9 cellular contexts compared by ENCODE assay signal in genomic region chr15:65305144-65305758, GRCh38. TPM values are rescaled to one million over a fixed set of nuclear protein-coding genes. Genes with fewer than 3 reads are reported as not detected.
DNase-seq lines count a peak whose midpoint lies in the region; ATAC-seq, FAIRE-seq and TF ChIP-seq lines count a peak whose summit lies in the region.
"Had no signal": no experiment of that assay in that cellular context is flagged by ENCODE, and none has a peak within 500 bp of the region (broad histone marks: within the 10 kb centered on the region; RNA-seq: fewer than 3 reads in every experiment).

No MANE protein-coding gene starts in this region.

- peak; percentile 43 for DNase-seq in AG08395 (ENCODE audit: low spot score)
- no peak for DNase-seq in kidney
- no peak for DNase-seq in testis
- DNase-seq in UCSD-AML1 (lab: John Stamatoyannopoulos, UW; ENCODE audit: unreplicated experiment) = no peak
- no peak for DNase-seq in NCI-H1694 treated with DMSO at 0.1 percent for 48 hours (lab: John Stamatoyannopoulos, UW)

- peaks cover 20% of the 10 kb centered on the region for H3K36me3 Mint-ChIP-seq in activated T-helper 17 cell treated with anti-CD3 and anti-CD28 coated beads, Interleukin-2, amount 50 U/mL, for 72 hours (ENCODE audit: low read depth)

- intact Hi-C loops in kidney (cut with DNase I) = no loop called here
- intact Hi-C loops in testis (cut with DNase I; ENCODE audit: low total_unique reads) = no loop called here

- H3K27ac Mint-ChIP-seq in activated T-helper 17 cell treated with anti-CD3 and anti-CD28 coated beads, Interleukin-2, amount 50 U/mL, for 72 hours = peak overlapping the region; percentile 100

- no peaks in the 10 kb centered on the region for H3K27me3 Mint-ChIP-seq in activated T-helper 17 cell treated with anti-CD3 and anti-CD28 coated beads, Interleukin-2, amount 50 U/mL, for 72 hours

- no peaks in the 10 kb centered on the region for H3K9me3 Mint-ChIP-seq in activated T-helper 17 cell treated with anti-CD3 and anti-CD28 coated beads, Interleukin-2, amount 50 U/mL, for 72 hours

- ATAC-seq in activated T-helper 17 cell treated with anti-CD3 and anti-CD28 coated beads, Interleukin-2, amount 50 U/mL, for 72 hours (replicated peaks) = no peak
- no peak for ATAC-seq in HG02973 (IDR thresholded peaks at IDR 0.05; ENCODE audit: unreplicated experiment)

- H3K36me3 ChIP-seq in HEK293 (ENCODE audit: control insufficient read depth in 2 of 2, insufficient read depth in 1 of 2, low read length in 2 of 2) (no peaks in the 10 kb centered on the region), kidney (ENCODE audit: control insufficient read depth in 1 of 2, insufficient read depth in 2 of 2, low read length in 2 of 2) (no peaks in the 10 kb centered on the region), testis (ENCODE audit: low read depth, missing control alignments) (no peaks in the 10 kb centered on the region)

- peak overlapping the region; percentile 20 for H3K4me3 ChIP-seq in HEK293 (ENCODE audit: low read depth, low read length)
- peak overlapping the region; percentile 80 to 87 for H3K4me3 ChIP-seq in kidney (ENCODE audit: low read length in 2 of 2)
- peak overlapping the region in 1 of 2 donors; percentile 67 for H3K4me3 ChIP-seq in testis

- FAIRE-seq in kidney (lab: Jason Lieb, UNC) = no peak

- POLR2A ChIA-PET in HEK293 (lab: Yijun Ruan, JAX) = interaction anchor here (0.6 to 2.9 kb wide), 40 partner anchors 8 to 564 kb away, joined by 3 to 73 read pairs (median 5); partner anchors contain the start of genes CLPX, DENND4A, HACD3 and IGDCC3

- no peak for TF ChIP-seq POLR2A in testis (IDR thresholded peaks at IDR 0.05)

- H3K4me1 ChIP-seq in HEK293 (ENCODE audit: control insufficient read depth, insufficient read depth, low read length) (peaks cover 8% of the 10 kb centered on the region; the same call in 1 of the 2 replicates), kidney (ENCODE audit: control insufficient read depth in 1 of 2, insufficient read depth in 1 of 2, low read depth in 1 of 2, low read length in 2 of 2) (peaks cover 0 to 4% of the 10 kb centered on the region in 2 donors), testis (peaks cover 16% of the 10 kb centered on the region)

- CTCF ChIA-PET in HEK293 (lab: Yijun Ruan, JAX) = interaction anchor here (0.6 to 1.7 kb wide), 9 partner anchors 13 to 445 kb away, joined by 3 to 8 read pairs (median 5); partner anchors contain the start of gene PARP16

- H3K27ac ChIP-seq in HEK293 (ENCODE audit: extremely low read depth, low read depth, low read length) (peak overlapping the region; percentile 47), kidney (ENCODE audit: low read depth in 2 of 2, low read length in 2 of 2) (peak overlapping the region; percentile 76 to 90), testis (peak overlapping the region; percentile 84)

- H3K27me3 ChIP-seq in testis = no peaks in the 10 kb centered on the region

- H3K9me3 ChIP-seq in HEK293 (ENCODE audit: control insufficient read depth, insufficient read depth, low read depth, low read length) (no peaks in the 10 kb centered on the region), kidney (ENCODE audit: control insufficient read depth in 1 of 2, low read length in 2 of 2) (no peaks in the 10 kb centered on the region), testis (no peaks in the 10 kb centered on the region)

- H3K4me1 Mint-ChIP-seq in activated T-helper 17 cell treated with anti-CD3 and anti-CD28 coated beads, Interleukin-2, amount 50 U/mL, for 72 hours = peaks cover 13% of the 10 kb centered on the region

- peak overlapping the region; percentile 93 for H3K4me3 Mint-ChIP-seq in activated T-helper 17 cell treated with anti-CD3 and anti-CD28 coated beads, Interleukin-2, amount 50 U/mL, for 72 hours

- peak overlapping the region; percentile 77 to 79 for H3K9ac ChIP-seq in kidney (ENCODE audit: low read length in 2 of 2)

- WGBS in testis, 2 donors = 45 to 46% methylated on average over 14 of the region's 14 CpGs

- TF ChIP-seq CTCF in HEK293 (tag by site-specific recombination; IDR thresholded peaks at IDR 0.05) = 0 out of 2 replicates have a peak, but pooled peaks have one; percentile 12
- TF ChIP-seq CTCF in kidney (IDR thresholded peaks at IDR 0.05; ENCODE audit: borderline replicate concordance, extremely low read depth, insufficient read depth) = no peak
- TF ChIP-seq CTCF in testis (IDR thresholded peaks at IDR 0.05) = no peak

TF ChIP-seq in HEK293, 187 proteins besides CTCF, POLR2A, EP300 and RAD21 (continues in another document):
- TF ChIP-seq, protein P1, sequence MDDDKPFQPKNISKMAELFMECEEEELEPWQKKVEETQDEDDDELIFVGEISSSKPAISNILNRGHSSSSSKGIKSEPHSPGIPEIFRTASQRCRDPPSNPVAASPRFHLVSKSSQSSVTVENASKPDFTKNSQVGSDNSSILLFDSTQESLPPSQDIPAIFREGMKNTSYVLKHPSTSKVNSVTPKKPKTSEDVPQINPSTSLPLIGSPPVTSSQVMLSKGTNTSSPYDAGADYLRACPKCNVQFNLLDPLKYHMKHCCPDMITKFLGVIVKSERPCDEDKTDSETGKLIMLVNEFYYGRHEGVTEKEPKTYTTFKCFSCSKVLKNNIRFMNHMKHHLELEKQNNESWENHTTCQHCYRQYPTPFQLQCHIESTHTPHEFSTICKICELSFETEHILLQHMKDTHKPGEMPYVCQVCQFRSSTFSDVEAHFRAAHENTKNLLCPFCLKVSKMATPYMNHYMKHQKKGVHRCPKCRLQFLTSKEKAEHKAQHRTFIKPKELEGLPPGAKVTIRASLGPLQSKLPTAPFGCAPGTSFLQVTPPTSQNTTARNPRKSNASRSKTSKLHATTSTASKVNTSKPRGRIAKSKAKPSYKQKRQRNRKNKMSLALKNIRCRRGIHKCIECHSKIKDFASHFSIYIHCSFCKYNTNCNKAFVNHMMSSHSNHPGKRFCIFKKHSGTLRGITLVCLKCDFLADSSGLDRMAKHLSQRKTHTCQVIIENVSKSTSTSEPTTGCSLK (tag by site-specific recombination; IDR thresholded peaks at IDR 0.05) = no peak
- TF ChIP-seq INSM2 (tag by site-specific recombination; IDR thresholded peaks at IDR 0.05) (no peak), ZBTB48 (tag by site-specific recombination; IDR thresholded peaks at IDR 0.05) (peak; percentile 14; the same call in 1 of the 2 replicates), ZNF335 (tag by site-specific recombination; conservative IDR thresholded peaks at IDR 0.05) (no peak; the same call in 1 of the 2 replicates), GLIS1 (tag by site-specific recombination; IDR thresholded peaks at IDR 0.05) (no peak), KLF1 (tag by site-specific recombination; IDR thresholded peaks at IDR 0.05) (0 out of 2 replicates have a peak, but pooled peaks have one; percentile 16), ZNF292 (tag by site-specific recombination; IDR thresholded peaks at IDR 0.05; ENCODE audit: borderline replicate concordance, low read depth) (no peak), ZNF433 (tag by site-specific recombination; IDR thresholded peaks at IDR 0.05; ENCODE audit: low read depth) (no peak), SCRT2 (tag by site-specific recombination; IDR thresholded peaks at IDR 0.05) (peak; percentile 8; the same call in 1 of the 2 replicates), SP7 (tag by site-specific recombination; IDR thresholded peaks at IDR 0.05) (no peak), ZSCAN23 (tag by site-specific recombination; IDR thresholded peaks at IDR 0.05) (no peak), KLF17 (tag by site-specific recombination; IDR thresholded peaks at IDR 0.05) (0 out of 2 replicates have a peak, but pooled peaks have one; percentile 9), ZNF776 (tag by site-specific recombination; IDR thresholded peaks at IDR 0.05; ENCODE audit: borderline replicate concordance) (no peak), ZNF548 (tag by site-specific recombination; IDR thresholded peaks at IDR 0.05) (no peak), HOXD13 (CRISPR knock-in tag; IDR thresholded peaks at IDR 0.05; ENCODE audit: borderline replicate concordance) (no peak)

RNA-seq across cellular contexts. Expression of gene RNU5B-1, which starts 0.8 kb away (rescaled TPM):
- 10 to 100 TPM in 1 of 2 donors, not detected in 1; 14.1 TPM for total RNA-seq in activated T-helper 17 cell treated with anti-CD3 and anti-CD28 coated beads, Interleukin-2, amount 50 U/mL, for 72 hours
- total RNA-seq in kidney (54.0 TPM), testis (not detected)
- polyA plus RNA-seq in kidney (ENCODE audit: insufficient read depth, low read depth, low replicate concordance) (not detected), testis (ENCODE audit: insufficient read depth, low read depth, low replicate concordance) (not detected)
- polyA plus RNA-seq: aorta had no signal

RNA-seq across cellular contexts. Expression of gene RNU5A-1, which starts 9.4 kb away (rescaled TPM):
- total RNA-seq in activated T-helper 17 cell treated with anti-CD3 and anti-CD28 coated beads, Interleukin-2, amount 50 U/mL, for 72 hours = not detected
- total RNA-seq in kidney = not detected
- polyA plus RNA-seq in kidney (ENCODE audit: insufficient read depth, low read depth, low replicate concordance) = not detected
- not detected for total RNA-seq in testis
- polyA plus RNA-seq in testis (ENCODE audit: insufficient read depth, low read depth, low replicate concordance) = not detected
- total RNA-seq: aorta had no signal
- polyA plus RNA-seq: aorta had no signal

RNA-seq across cellular contexts. Expression of gene PARP16, which starts 18.6 kb away (rescaled TPM):
- 10 to 100 TPM; 19.8 to 22.0 TPM for total RNA-seq in activated T-helper 17 cell treated with anti-CD3 and anti-CD28 coated beads, Interleukin-2, amount 50 U/mL, for 72 hours
- total RNA-seq in kidney (7.8 TPM), testis (10 to 100 TPM; 24.3 to 30.9 TPM)
- polyA plus RNA-seq in kidney (ENCODE audit: insufficient read depth, low read depth, low replicate concordance) (7.0 TPM), testis (ENCODE audit: insufficient read depth, low read depth, low replicate concordance) (12.3 TPM)

Comparison
In these comparisons a context has a peak if more than half of its experiments do, and no peak if none do; other contexts are left out.
1. RNA of gene RNU5A-1, which starts 9.4 kb away (total RNA-seq): not detected in kidney (single experiment); not detected in activated T-helper 17 cell treated with anti-CD3 and anti-CD28 coated beads, Interleukin-2, amount 50 U/mL, for 72 hours and not detected in testis; every median in the first group is over 10 times any median in the second.
2. Peak in every context shown above with its lines, with median percentiles within 50 percentile points of each other: H3K27ac ChIP-seq.